In genomic region chr22:17896552-17896951, GRCh38 we compare ENCODE assay signal across 10 cellular contexts.
DNase-seq lines count a peak whose midpoint lies in the region; ATAC-seq, FAIRE-seq and TF ChIP-seq lines count a peak whose summit lies in the region.
"Had no signal": no experiment of that assay in that cellular context is flagged by ENCODE, and none has a peak within 500 bp of the region (broad histone marks: within the 10 kb centered on the region; RNA-seq: fewer than 3 reads in every experiment).

No MANE protein-coding gene starts in this region.

- H3K27me3 ChIP-seq in H7 (ENCODE audit: control insufficient read depth, insufficient read depth, low read length) (no peaks in the 10 kb centered on the region), K562 (ENCODE audit: control insufficient read depth in 2 of 2, insufficient read depth in 2 of 2, low read length in 2 of 2) (no peaks in the 10 kb centered on the region), hepatocyte (no peaks in the 10 kb centered on the region), skeletal muscle tissue (ENCODE audit: control insufficient read depth in 3 of 3, insufficient read depth in 3 of 3, low read length in 3 of 3) (no peaks in the 10 kb centered on the region)

- no peak overlapping the region for H3K9ac ChIP-seq in K562 (ENCODE audit: insufficient read depth in 1 of 2, low read depth in 2 of 2, low read length in 2 of 2)
- H3K9ac ChIP-seq in skeletal muscle tissue (ENCODE audit: low read depth in 1 of 3, low read length in 3 of 3) = peak overlapping the region in 1 of 3 donors; percentile 47

- H4K20me1 ChIP-seq in K562 (replicated peaks; ENCODE audit: control insufficient read depth, insufficient read depth, low read length) (0 out of 2 replicates have a peak, but pooled peaks cover 2% of the 10 kb centered on the region), hepatocyte (ENCODE audit: insufficient read depth, poor library complexity, severe bottlenecking) (no peaks in the 10 kb centered on the region)

- no TSS peak for BruUV-seq in K562 (replicated peaks; lab: Mats Ljungman, UMichigan)

- 0 out of 4 replicates have a peak, but pooled peaks of 1 of the 2 experiments have one; percentile 34 for TF ChIP-seq RAD21 in K562 (CRISPR knock-in tag; conservative IDR thresholded peaks at IDR 0.05 in 1 of 2, IDR thresholded peaks at IDR 0.05 in 1 of 2)

- H3K4me2 ChIP-seq in K562 (ENCODE audit: insufficient read depth, low read length) = no peak overlapping the region
- no peak overlapping the region for H3K4me2 ChIP-seq in hepatocyte

- H3K9me1 ChIP-seq in K562 (ENCODE audit: control insufficient read depth, insufficient read depth, low read length) = no peaks in the 10 kb centered on the region

- CTCF ChIA-PET in K562 (lab: Yijun Ruan, JAX; ENCODE audit: low intra/inter-chr PET ratio) = no interaction called here

- H3K9me3 ChIP-seq in K562 (replicated peaks; ENCODE audit: control insufficient read depth, insufficient read depth, low read depth, low read length) (no peaks in the 10 kb centered on the region), hepatocyte (ENCODE audit: low read depth) (no peaks in the 10 kb centered on the region), skeletal muscle tissue (ENCODE audit: control insufficient read depth in 3 of 3, low read length in 3 of 3) (no peaks in the 10 kb centered on the region)

- H3K4me1 ChIP-seq in K562 (replicated peaks in 1 of 2; ENCODE audit: control insufficient read depth in 2 of 2, insufficient read depth in 2 of 2, low read length in 2 of 2) (no peaks in the 10 kb centered on the region), hepatocyte (ENCODE audit: insufficient read depth) (peaks cover 30% of the 10 kb centered on the region), skeletal muscle tissue (ENCODE audit: control insufficient read depth in 3 of 3, insufficient read depth in 3 of 3, low read length in 3 of 3) (peaks cover 18 to 43% (median 18%) of the 10 kb centered on the region in 3 donors)

- ATAC-seq in K562 (peak; percentile 77), HG03432 (IDR thresholded peaks at IDR 0.05; ENCODE audit: unreplicated experiment) (no peak)
- ATAC-seq: activated T-cell treated with anti-CD3 and anti-CD28 coated beads, Interleukin-2, amount 50 U/mL, for 72 hours had no signal

- peak; percentile 42 to 49 (median 45); a peak in 5 of 6 replicates for TF ChIP-seq CTCF in K562 (IDR thresholded peaks at IDR 0.05 in 2 of 3, conservative IDR thresholded peaks at IDR 0.05 in 1 of 3; ENCODE audit: insufficient read depth in 2 of 3, low read depth in 1 of 3, low read length in 3 of 3)
- peak; percentile 7 for TF ChIP-seq CTCF in hepatocyte (IDR thresholded peaks at IDR 0.05; ENCODE audit: poor library complexity)

- intact Hi-C loops in K562 (cut with micrococcal nuclease) = no loop called here

- no peak overlapping the region for H3K27ac ChIP-seq in K562 (ENCODE audit: extremely low read depth, low read depth, low read length)
- peak overlapping the region; percentile 89 for H3K27ac ChIP-seq in hepatocyte
- peak overlapping the region; percentile 70 for H3K27ac ChIP-seq in skeletal muscle tissue (ENCODE audit: low read depth, low read length)
- H3K27ac ChIP-seq: HL-60 had no signal

- peak; percentile 75 for DNase-seq in H7
- peak in 1 of 4 experiments; percentile 39 for DNase-seq in K562 (ENCODE audit: extremely low read depth in 1 of 4, low spot score in 3 of 4)
- no peak for DNase-seq in hepatocyte (ENCODE audit: low spot score)
- DNase-seq in activated effector memory CD4-positive, alpha-beta T cell treated with Interleukin-2 at 50 U/mL for 16 hours = no peak
- no peak for DNase-seq in RKO (ENCODE audit: low spot score)
- no peak for DNase-seq in SHP77 treated with DMSO at 0.1 percent for 48 hours (lab: John Stamatoyannopoulos, UW)
- DNase-seq: activated T-cell treated with anti-CD3 and anti-CD28 coated beads, Interleukin-2, amount 50 U/mL, for 72 hours had no signal

- H3K9me2 ChIP-seq in hepatocyte (replicated peaks; ENCODE audit: insufficient read depth) = no peaks in the 10 kb centered on the region

- no peak overlapping the region for H2AFZ ChIP-seq in K562 (ENCODE audit: low read depth, low read length)
- no peak overlapping the region for H2AFZ ChIP-seq in hepatocyte

- WGBS in K562 (ENCODE audit: insufficient coverage, low coverage, missing lambda C conversion rate) = 84% methylated on average over 12 of the region's 12 CpGs
- 84% methylated on average over 12 of the region's 12 CpGs for WGBS in hepatocyte (ENCODE audit: low lambda C conversion rate, missing lambda C conversion rate)

- FAIRE-seq in K562 (lab: Jason Lieb, UNC) = no peak

- H3K79me2 ChIP-seq in K562 (ENCODE audit: control insufficient read depth, insufficient read depth, low read length) (no peaks in the 10 kb centered on the region), hepatocyte (no peaks in the 10 kb centered on the region)

- POLR2A ChIA-PET in K562 (lab: Yijun Ruan, JAX) = interaction anchor here (0.6 kb wide), 1 partner anchor 180 kb away, joined by 5 read pairs; no protein-coding TSS in a partner anchor

- H3K36me3 ChIP-seq in H7 (replicated peaks; ENCODE audit: control insufficient read depth, insufficient read depth, low read length) (peaks cover 7% of the 10 kb centered on the region), K562 (ENCODE audit: control insufficient read depth, insufficient read depth, low read length) (peaks cover 52% of the 10 kb centered on the region), hepatocyte (replicated peaks; ENCODE audit: insufficient read depth, low read depth) (no peaks in the 10 kb centered on the region), skeletal muscle tissue (ENCODE audit: control insufficient read depth in 3 of 3, insufficient read depth in 3 of 3, low read length in 3 of 3) (peaks cover 31 to 38% (median 35%) of the 10 kb centered on the region in 3 donors)

- in situ Hi-C loops in K562 (cut with MboI) = no loop called here

- H3K4me3 ChIP-seq in H7 (ENCODE audit: insufficient read depth, low read depth, low read length) = no peak overlapping the region
- no peak overlapping the region for H3K4me3 ChIP-seq in K562
- no peak overlapping the region for H3K4me3 ChIP-seq in hepatocyte
- H3K4me3 ChIP-seq in skeletal muscle tissue (ENCODE audit: low read length in 3 of 3) = peak overlapping the region in 1 of 3 donors; percentile 38

- TF ChIP-seq EP300 in K562 (IDR thresholded peaks at IDR 0.05; ENCODE audit: low read length) = no peak

- no peak for TF ChIP-seq POLR2A in K562 (conservative IDR thresholded peaks at IDR 0.05)

TF ChIP-seq in K562, 482 proteins besides CTCF, POLR2A, EP300 and RAD21 (continues in another document):
- TF ChIP-seq CHCHD3 (CRISPR knock-in tag; IDR thresholded peaks at IDR 0.05) (no peak), HNRNPH1 (optimal IDR thresholded peaks at IDR 0.05; ENCODE audit: low read depth, low read length) (no peak), ADNP (tag; IDR thresholded peaks at IDR 0.05) (no peak), XRCC3 (IDR thresholded peaks at IDR 0.05) (no peak), NRF1 (conservative IDR thresholded peaks at IDR 0.05 in 1 of 2, IDR thresholded peaks at IDR 0.05 in 1 of 2) (no peak), BACH1 (tag; IDR thresholded peaks at IDR 0.05) (no peak), SMC3 (conservative IDR thresholded peaks at IDR 0.05; ENCODE audit: insufficient read depth, low read depth, low read length) (0 out of 2 replicates have a peak, but pooled peaks have one; percentile 6), ZBTB11 (CRISPR knock-in tag; IDR thresholded peaks at IDR 0.05) (no peak), MLLT1 (IDR thresholded peaks at IDR 0.05) (0 out of 4 replicates have a peak, but pooled peaks of 1 of the 2 experiments have one; percentile 17)
